16 cellular contexts compared by ENCODE assay signal in the genomic region with DNA sequence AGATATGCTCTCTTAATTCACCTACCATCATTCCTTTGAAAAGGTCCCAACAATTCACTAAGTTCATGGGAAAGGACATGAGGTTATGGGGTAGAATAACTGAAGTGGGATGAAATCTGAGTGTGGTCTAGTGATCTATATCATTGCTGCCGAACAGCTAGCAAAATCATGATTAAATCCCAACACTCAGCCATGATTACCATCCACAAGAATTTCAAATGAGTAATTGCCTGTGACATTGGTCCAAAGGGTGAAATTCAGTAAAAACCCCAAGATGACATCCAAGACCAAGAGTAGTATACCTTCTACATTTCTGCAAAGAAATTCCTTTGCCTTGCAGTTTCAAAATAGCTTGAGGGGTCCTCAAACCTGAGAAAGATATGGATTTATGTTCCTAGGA.
A peak's percentile ranks its signal among the peaks of the same experiment; 100 is the strongest.
DNase-seq lines count a peak whose midpoint lies in the region; ATAC-seq and TF ChIP-seq lines count a peak whose summit lies in the region.
"Had no signal": no experiment of that assay in that cellular context is flagged by ENCODE, and none has a peak within 500 bp of the region (broad histone marks: within the 10 kb centered on the region; RNA-seq: fewer than 3 reads in every experiment).

No MANE protein-coding gene starts in this region.

- no peaks in the 10 kb centered on the region for H3K36me3 ChIP-seq in gastroesophageal sphincter
- H3K36me3 ChIP-seq: BLaER1 treated with 17β-estradiol and CSF1 and Interleukin-3, amounts not matched to agents 10 nM and 100 nM; MG63; Peyer's patch had no signal

- no peak overlapping the region for H3K27ac ChIP-seq in gastroesophageal sphincter
- H3K27ac ChIP-seq: BLaER1 treated with 17β-estradiol and CSF1 and Interleukin-3, amounts not matched to agents 10 nM and 100 nM; Peyer's patch had no signal

- DNase-seq in AG20443 (ENCODE audit: low spot score) (peak; percentile 27), HS-5 (ENCODE audit: low read depth) (peak; percentile 50), astrocyte of the hippocampus (ENCODE audit: low read depth, low spot score) (peak; percentile 44), renal cortical epithelial cell (ENCODE audit: low read depth) (peak; percentile 61), UCSD-AML1 (lab: John Stamatoyannopoulos, UW; ENCODE audit: unreplicated experiment) (no peak)
- DNase-seq: KG1, MG63, NCI-H1105 treated with DMSO at 0.1 percent for 48 hours, NCI-H1930, NCI-H510A, NCI-H82, Peyer's patch, SHP77 treated with DMSO at 0.1 percent for 48 hours had no signal

- 38 to 86% methylated on average over 1 of the region's 1 CpG for WGBS in gastroesophageal sphincter (ENCODE audit: low coverage in 1 of 2), 2 donors

- H3K9me3 ChIP-seq in gastroesophageal sphincter, result no peaks in the 10 kb centered on the region
- H3K9me3 ChIP-seq: BLaER1 treated with 17β-estradiol and CSF1 and Interleukin-3, amounts not matched to agents 10 nM and 100 nM; MG63; Peyer's patch had no signal

- no peak for TF ChIP-seq EP300 in gastroesophageal sphincter (IDR thresholded peaks at IDR 0.05)

- H3K4me1 ChIP-seq in gastroesophageal sphincter, result no peaks in the 10 kb centered on the region
- H3K4me1 ChIP-seq: BLaER1 treated with 17β-estradiol and CSF1 and Interleukin-3, amounts not matched to agents 10 nM and 100 nM; Peyer's patch had no signal

- no peak for TF ChIP-seq CTCF in gastroesophageal sphincter (IDR thresholded peaks at IDR 0.05)

- no peak for TF ChIP-seq POLR2A in gastroesophageal sphincter (IDR thresholded peaks at IDR 0.05)

- no peak overlapping the region for H3K4me3 ChIP-seq in gastroesophageal sphincter
- H3K4me3 ChIP-seq: BLaER1 treated with 17β-estradiol and CSF1 and Interleukin-3, amounts not matched to agents 10 nM and 100 nM; MG63; Peyer's patch had no signal

- H3K27me3 ChIP-seq in gastroesophageal sphincter, result no peaks in the 10 kb centered on the region
- H3K27me3 ChIP-seq: BLaER1 treated with 17β-estradiol and CSF1 and Interleukin-3, amounts not matched to agents 10 nM and 100 nM; MG63; Peyer's patch had no signal

- ATAC-seq in GM21825 (IDR thresholded peaks at IDR 0.05; ENCODE audit: unreplicated experiment) (no peak), gastroesophageal sphincter (no peak)
